In genomic region chr3:72329354-72329753, GRCh38 we compare ENCODE assay signal across 13 cellular contexts.
DNase-seq lines count a peak whose midpoint lies in the region; FAIRE-seq and TF ChIP-seq lines count a peak whose summit lies in the region.
"Had no signal": no experiment of that assay in that cellular context is flagged by ENCODE, and none has a peak within 500 bp of the region (broad histone marks: within the 10 kb centered on the region; RNA-seq: fewer than 3 reads in every experiment).

No MANE protein-coding gene starts in this region.

- H2BK5ac ChIP-seq in H1 (ENCODE audit: low read depth, low read length), result no peak overlapping the region

- no peak for TF ChIP-seq POLR2A in H1 (IDR thresholded peaks at IDR 0.05; ENCODE audit: control extremely low read depth in 1 of 2, low read depth in 2 of 2, low read length in 2 of 2)

- no peak overlapping the region for H3K4me3 Mint-ChIP-seq in nephron

- TF ChIP-seq CTCF in BE2C (IDR thresholded peaks at IDR 0.05; ENCODE audit: low read depth, low read length) (no peak), H1 (IDR thresholded peaks at IDR 0.05; ENCODE audit: control extremely low read depth in 1 of 3, insufficient read depth in 1 of 3, low read depth in 1 of 3, low read length in 3 of 3) (no peak), nephron (IDR thresholded peaks at IDR 0.05; ENCODE audit: unreplicated experiment in 3 of 3) (no peak)

- no peak overlapping the region for H3K27ac ChIP-seq in H1 (ENCODE audit: low read depth, low read length)
- H3K27ac ChIP-seq: Peyer's patch, skin epidermis had no signal

- TF ChIP-seq RAD21 in H1 (IDR thresholded peaks at IDR 0.05 in 1 of 2, conservative IDR thresholded peaks at IDR 0.05 in 1 of 2; ENCODE audit: low read depth in 2 of 2, low read length in 2 of 2), result no peak

- H3K79me2 ChIP-seq in H1 (ENCODE audit: control insufficient read depth in 1 of 2, insufficient read depth in 2 of 2, low read length in 2 of 2), result no peaks in the 10 kb centered on the region

- no peak overlapping the region for H3K4me2 ChIP-seq in H1 (ENCODE audit: insufficient read depth in 1 of 2, low read depth in 2 of 2, low read length in 2 of 2)

- H4K5ac ChIP-seq in H1 (ENCODE audit: insufficient read length, low read depth, low read length), result no peak overlapping the region

- H3K9ac ChIP-seq in H1 (replicated peaks in 1 of 4; ENCODE audit: extremely low read depth in 1 of 4, low read depth in 3 of 4, low read length in 3 of 4), result no peak overlapping the region

- no peak for TF ChIP-seq EP300 in H1 (IDR thresholded peaks at IDR 0.05; ENCODE audit: borderline replicate concordance in 1 of 2, low read depth in 2 of 2, low read length in 2 of 2)

- H3K27me3 ChIP-seq in BE2C, result no peaks in the 10 kb centered on the region
- H3K27me3 ChIP-seq in H1 (replicated peaks in 1 of 4; ENCODE audit: control insufficient read depth in 3 of 4, extremely low read depth in 1 of 4, insufficient read depth in 3 of 4, low read length in 3 of 4), result no peaks in the 10 kb centered on the region; a peak in 1 of 7 replicates
- H3K27me3 ChIP-seq: Peyer's patch had no signal

- H3K27ac Mint-ChIP-seq in nephron, result peak overlapping the region in 2 of 3 experiments; percentile 37 to 77

- FAIRE-seq in H1 (lab: Jason Lieb, UNC), result no peak

- no peak overlapping the region for H3K23ac ChIP-seq in H1 (ENCODE audit: insufficient read length)

- H3K56ac ChIP-seq in H1 (replicated peaks; ENCODE audit: insufficient read length, low read depth, low read length), result no peak overlapping the region

- H3K4ac ChIP-seq in H1 (replicated peaks; ENCODE audit: insufficient read length, low read depth, low read length), result no peak overlapping the region

- H2BK20ac ChIP-seq in H1 (ENCODE audit: low read length), result no peak overlapping the region; the same call in 1 of the 2 replicates

- H4K20me1 ChIP-seq in H1 (replicated peaks in 1 of 2; ENCODE audit: control insufficient read depth in 1 of 2, insufficient read depth in 2 of 2, low read length in 2 of 2), result peaks cover 0 to 2% of the 10 kb centered on the region in 2 experiments

- H3K18ac ChIP-seq in H1 (ENCODE audit: extremely low read depth, low read length), result no peak overlapping the region

- peak; percentile 64 for DNase-seq in BE2C
- DNase-seq in NCI-H2171 (lab: John Stamatoyannopoulos, UW), result peak; percentile 38
- DNase-seq in H1 (ENCODE audit: low read depth in 1 of 2, low spot score in 2 of 2), result no peak
- DNase-seq in NCI-H1694 treated with DMSO at 0.1 percent for 48 hours (lab: John Stamatoyannopoulos, UW), result no peak
- DNase-seq in activated naive CD4-positive, alpha-beta T cell treated with Interleukin-2 at 50 U/mL for 16 hours, result no peak
- no peak for DNase-seq in cortex of kidney (lab: John Stamatoyannopoulos, UW)
- no peak for DNase-seq in HT-29 (ENCODE audit: low spot score)
- DNase-seq: central memory CD4-positive, alpha-beta T cell; MM.1S; Peyer's patch had no signal

- no peak overlapping the region for H2BK120ac ChIP-seq in H1 (replicated peaks; ENCODE audit: low read depth, low read length)

- H3K23me2 ChIP-seq in H1 (ENCODE audit: low read depth, low read length), result peaks cover 10% of the 10 kb centered on the region; the same call in 1 of the 2 replicates

- no peak overlapping the region for H2AK5ac ChIP-seq in H1 (ENCODE audit: low read depth, low read length)

- 68% methylated on average over 10 of the region's 10 CpGs; no CpG with 5 or more reads in 1 of the 2 experiments for WGBS in H1 (ENCODE audit: extremely low coverage in 1 of 2, insufficient coverage in 1 of 2, insufficient read length in 1 of 2, insufficient replicate concordance in 2 of 2, low coverage in 1 of 2, low lambda C conversion rate in 2 of 2, missing lambda C conversion rate in 1 of 2), 2 experiments

- CTCF ChIA-PET in H1 (lab: Charles Lee; ENCODE audit: partially characterized antibody), result interaction anchor here (0.8 to 4.4 kb wide), 2 partner anchors 11 to 15 kb away, joined by 3 to 14 read pairs; no protein-coding TSS in a partner anchor

- H3K14ac ChIP-seq in H1 (ENCODE audit: insufficient read length), result no peak overlapping the region

- no peak overlapping the region; the same call in 1 of the 2 replicates for H2BK12ac ChIP-seq in H1 (ENCODE audit: low read depth, low read length)

- H3K27me3 Mint-ChIP-seq in nephron (ENCODE audit: low read depth), result peaks cover 28% of the 10 kb centered on the region

- POLR2A ChIA-PET in H1 (lab: Charles Lee; ENCODE audit: partially characterized antibody), result no interaction called here

- H3K79me1 ChIP-seq in H1 (ENCODE audit: low read depth, low read length), result no peaks in the 10 kb centered on the region

- H3K9me3 Mint-ChIP-seq in nephron, result no peaks in the 10 kb centered on the region

- H3K36me3 Mint-ChIP-seq in nephron (ENCODE audit: low read depth), result no peaks in the 10 kb centered on the region

- peak overlapping the region; percentile 36 for H4K91ac ChIP-seq in H1 (replicated peaks; ENCODE audit: insufficient read length, low read length)

- peaks cover 6% of the 10 kb centered on the region for H3K4me1 Mint-ChIP-seq in nephron

- peaks cover 34% of the 10 kb centered on the region for H3K4me1 ChIP-seq in BE2C
- peaks cover 2 to 8% (median 4%) of the 10 kb centered on the region in 4 experiments; a peak in 6 of 7 replicates for H3K4me1 ChIP-seq in H1 (replicated peaks in 1 of 4; ENCODE audit: control insufficient read depth in 3 of 4, insufficient read depth in 4 of 4, low read length in 3 of 4)
- H3K4me1 ChIP-seq: Peyer's patch had no signal

- H3K36me3 ChIP-seq in BE2C (no peaks in the 10 kb centered on the region), H1 (ENCODE audit: control insufficient read depth in 2 of 4, insufficient read depth in 4 of 4, low read length in 3 of 4) (no peaks in the 10 kb centered on the region)
- H3K36me3 ChIP-seq: Peyer's patch had no signal

- no peak overlapping the region for H2AFZ ChIP-seq in H1 (ENCODE audit: low read length)

- H3K4me3 ChIP-seq in BE2C (ENCODE audit: low read depth, low read length) (no peak overlapping the region), H1 (ENCODE audit: extremely low read depth in 1 of 4, insufficient read depth in 2 of 4, low read depth in 3 of 4, low read length in 4 of 4) (no peak overlapping the region)
- H3K4me3 ChIP-seq: lung, Peyer's patch, skin epidermis had no signal

- H3K9me3 ChIP-seq in BE2C (no peaks in the 10 kb centered on the region; the same call in 1 of the 2 replicates), H1 (ENCODE audit: insufficient read depth in 2 of 2, low read depth in 1 of 2, low read length in 1 of 2) (no peaks in the 10 kb centered on the region)
- H3K9me3 ChIP-seq: Peyer's patch had no signal

- H2BK15ac ChIP-seq in H1 (ENCODE audit: low read length), result 0 out of 2 replicates have a peak overlapping the region, but pooled peaks have one; percentile 9

- H4K8ac ChIP-seq in H1 (ENCODE audit: extremely low read depth, insufficient read depth, low read length), result no peak overlapping the region

TF ChIP-seq in H1, 55 proteins besides CTCF, POLR2A, EP300 and RAD21:
- no peak for TF ChIP-seq GTF2F1 (IDR thresholded peaks at IDR 0.05; ENCODE audit: borderline replicate concordance, low read depth, low read length)
- TF ChIP-seq, protein P1, sequence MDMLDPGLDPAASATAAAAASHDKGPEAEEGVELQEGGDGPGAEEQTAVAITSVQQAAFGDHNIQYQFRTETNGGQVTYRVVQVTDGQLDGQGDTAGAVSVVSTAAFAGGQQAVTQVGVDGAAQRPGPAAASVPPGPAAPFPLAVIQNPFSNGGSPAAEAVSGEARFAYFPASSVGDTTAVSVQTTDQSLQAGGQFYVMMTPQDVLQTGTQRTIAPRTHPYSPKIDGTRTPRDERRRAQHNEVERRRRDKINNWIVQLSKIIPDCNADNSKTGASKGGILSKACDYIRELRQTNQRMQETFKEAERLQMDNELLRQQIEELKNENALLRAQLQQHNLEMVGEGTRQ (IDR thresholded peaks at IDR 0.05; ENCODE audit: low read length), result peak; percentile 44; the same call in 1 of the 2 replicates

Comparison
In these comparisons a context has a peak if more than half of its experiments do, and no peak if none do; other contexts are left out.
1. DNase-seq: peak in BE2C (single experiment) and NCI-H2171 (single experiment); none in H1 (0 of 2), NCI-H1694 treated with DMSO at 0.1 percent for 48 hours (single experiment), activated naive CD4-positive, alpha-beta T cell treated with Interleukin-2 at 50 U/mL for 16 hours (single experiment), cortex of kidney (single experiment) and HT-29 (single experiment).